Comparison of ENCODE assay signal across 39 cellular contexts in the genomic region with DNA sequence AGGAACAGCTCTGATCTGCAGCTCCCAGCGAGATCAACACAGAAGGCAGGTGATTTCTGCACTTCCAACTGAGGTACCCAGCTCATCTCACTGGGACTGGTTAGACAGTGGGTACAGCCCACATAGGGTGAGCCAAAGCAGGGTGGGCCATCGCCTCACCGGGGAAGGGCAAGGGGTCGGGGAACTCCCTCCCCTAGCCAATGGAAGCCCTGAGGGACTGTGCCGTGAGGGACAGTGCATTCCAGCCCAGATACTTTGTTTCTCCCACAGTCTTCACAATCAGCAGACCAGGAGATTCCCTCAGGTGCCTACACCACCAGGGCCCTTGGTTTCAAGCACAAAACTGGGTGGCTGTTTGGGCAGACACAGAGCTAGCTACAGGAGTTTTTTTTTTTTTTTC.
"Had no signal": no experiment of that assay in that cellular context is flagged by ENCODE, and none has a peak within 500 bp of the region (broad histone marks: within the 10 kb centered on the region; RNA-seq: fewer than 3 reads in every experiment).

No MANE protein-coding gene starts in this region.

- H3K27ac ChIP-seq: adrenal gland, ascending aorta, body of pancreas, brain microvascular endothelial cell, breast epithelium, cardiac muscle cell had no signal

- H3K9me3 ChIP-seq: adrenal gland, body of pancreas had no signal

- DNase-seq: activated effector memory CD4-positive, alpha-beta T cell treated with anti-CD3 and anti-CD28 coated beads, Interleukin-2, amount 50 U/mL, for 16 hours; activated effector memory CD4-positive, alpha-beta T cell treated with Interleukin-2 at 50 U/mL for 16 hours; activated gamma-delta T cell; activated gamma-delta T cell treated with Interleukin-2 at 50 U/mL for 16 hours; activated naive CD4-positive, alpha-beta T cell; activated naive CD4-positive, alpha-beta T cell treated with anti-CD3 and anti-CD28 coated beads for 36 hours; activated naive CD4-positive, alpha-beta T cell treated with anti-CD3 and anti-CD28 coated beads, Interleukin-2, amount 10 ng/mL, durations not matched to agents 7 days and 5 days; activated naive CD4-positive, alpha-beta T cell treated with anti-CD3 and anti-CD28 coated beads, Interleukin-2, amount 50 U/mL, for 16 hours; activated naive CD4-positive, alpha-beta T cell treated with Interleukin-2 at 50 U/mL for 16 hours; activated naive CD8-positive, alpha-beta T cell treated with anti-CD3 and anti-CD28 coated beads for 36 hours; activated naive CD8-positive, alpha-beta T cell treated with anti-CD3 and anti-CD28 coated beads, Interleukin-2, amount 10 ng/mL, durations not matched to agents 7 days and 5 days; activated naive CD8-positive, alpha-beta T cell treated with anti-CD3 and anti-CD28 coated beads, Interleukin-2, amount 50 U/mL, for 24 hours; activated T-cell treated with anti-CD3 and anti-CD28 coated beads, Interleukin-2, amount 50 U/mL, for 1 hour; activated T-cell treated with anti-CD3 and anti-CD28 coated beads, Interleukin-2, amount 50 U/mL, for 24 hours; activated T-cell treated with anti-CD3 and anti-CD28 coated beads, Interleukin-2, amount 50 U/mL, for 4 hours; activated T-cell treated with anti-CD3 and anti-CD28 coated beads, Interleukin-2, amount 50 U/mL, for 48 hours; activated T-cell treated with anti-CD3 and anti-CD28 coated beads, Interleukin-2, amount 50 U/mL, for 72 hours; adrenal gland; amniotic stem cell; amygdala; anterior cingulate cortex; aorta; body of pancreas; brain microvascular endothelial cell; caudate nucleus; central memory CD4-positive, alpha-beta T cell; cerebellar nuclear complex had no signal

- FAIRE-seq: bronchial epithelial cell had no signal

- H3K4me1 Mint-ChIP-seq: activated naive CD4-positive, alpha-beta T cell treated with anti-CD3 and anti-CD28 coated beads, Interleukin-2, amount 10 ng/mL, durations not matched to agents 7 days and 5 days; activated naive CD4-positive, alpha-beta T cell treated with anti-CD3 and anti-CD28 coated beads, Interleukin-2, amount 50 U/mL, for 24 hours; activated naive CD8-positive, alpha-beta T cell treated with anti-CD3 and anti-CD28 coated beads for 36 hours; activated naive CD8-positive, alpha-beta T cell treated with anti-CD3 and anti-CD28 coated beads, Interleukin-2, amount 10 ng/mL, durations not matched to agents 7 days and 5 days; activated naive CD8-positive, alpha-beta T cell treated with anti-CD3 and anti-CD28 coated beads, Interleukin-2, amount 50 U/mL, for 24 hours; activated T-helper 17 cell treated with anti-CD3 and anti-CD28 coated beads, Interleukin-2, amount 50 U/mL, for 72 hours; central memory CD8-positive, alpha-beta T cell had no signal

- H3K27me3 ChIP-seq: ascending aorta, body of pancreas, brain microvascular endothelial cell, cardiac muscle cell had no signal

- ATAC-seq: activated naive CD4-positive, alpha-beta T cell treated with anti-CD3 and anti-CD28 coated beads, Interleukin-2, amount 50 U/mL, for 72 hours; activated naive CD8-positive, alpha-beta T cell treated with anti-CD3 and anti-CD28 coated beads, Interleukin-2, amount 50 U/mL, for 24 hours; activated T-cell treated with anti-CD3 and anti-CD28 coated beads, Interleukin-2, amount 50 U/mL, for 4 hours; activated T-cell treated with anti-CD3 and anti-CD28 coated beads, Interleukin-2, amount 50 U/mL, for 72 hours; activated T-helper 17 cell treated with anti-CD3 and anti-CD28 coated beads, Interleukin-2, amount 50 U/mL, for 72 hours; body of pancreas had no signal

- H3K27me3 Mint-ChIP-seq: activated naive CD4-positive, alpha-beta T cell treated with anti-CD3 and anti-CD28 coated beads, Interleukin-2, amount 10 ng/mL, durations not matched to agents 7 days and 5 days; activated naive CD4-positive, alpha-beta T cell treated with anti-CD3 and anti-CD28 coated beads, Interleukin-2, amount 50 U/mL, for 24 hours; activated naive CD8-positive, alpha-beta T cell; activated naive CD8-positive, alpha-beta T cell treated with anti-CD3 and anti-CD28 coated beads for 36 hours; activated naive CD8-positive, alpha-beta T cell treated with anti-CD3 and anti-CD28 coated beads, Interleukin-2, amount 10 ng/mL, durations not matched to agents 7 days and 5 days; activated naive CD8-positive, alpha-beta T cell treated with anti-CD3 and anti-CD28 coated beads, Interleukin-2, amount 50 U/mL, for 24 hours had no signal

- H3K36me3 ChIP-seq: adrenal gland, ascending aorta, brain microvascular endothelial cell, breast epithelium, cardiac muscle cell had no signal

- H3K27ac Mint-ChIP-seq: activated naive CD4-positive, alpha-beta T cell treated with anti-CD3 and anti-CD28 coated beads for 36 hours; activated naive CD4-positive, alpha-beta T cell treated with anti-CD3 and anti-CD28 coated beads, Interleukin-2, amount 10 ng/mL, durations not matched to agents 7 days and 5 days; activated naive CD4-positive, alpha-beta T cell treated with anti-CD3 and anti-CD28 coated beads, Interleukin-2, amount 50 U/mL, for 24 hours; activated naive CD4-positive, alpha-beta T cell treated with anti-CD3 and anti-CD28 coated beads, Interleukin-2, amount 50 U/mL, for 72 hours; activated naive CD8-positive, alpha-beta T cell; activated naive CD8-positive, alpha-beta T cell treated with anti-CD3 and anti-CD28 coated beads for 36 hours; activated naive CD8-positive, alpha-beta T cell treated with anti-CD3 and anti-CD28 coated beads, Interleukin-2, amount 10 ng/mL, durations not matched to agents 7 days and 5 days; activated naive CD8-positive, alpha-beta T cell treated with anti-CD3 and anti-CD28 coated beads, Interleukin-2, amount 50 U/mL, for 24 hours; activated T-cell treated with anti-CD3 and anti-CD28 coated beads, Interleukin-2, amount 50 U/mL, for 24 hours; activated T-cell treated with anti-CD3 and anti-CD28 coated beads, Interleukin-2, amount 50 U/mL, for 72 hours; activated T-helper 1 cell treated with anti-CD3 and anti-CD28 coated beads, Interleukin-12 subunit alpha, Interleukin-12 subunit beta, Interleukin-2, Interleukin-4 antibody, amounts not matched to agents 30 ng/mL and 10 ng/mL and 1 ng/mL, durations not matched to agents 14 hours and 24 hours and 36 hours; activated T-helper 17 cell treated with anti-CD3 and anti-CD28 coated beads, Interleukin-2, amount 50 U/mL, for 72 hours; activated T-helper 2 cell treated with anti-CD3 and anti-CD28 coated beads, Interferon-gamma antibody, Interleukin-2, Interleukin-4, amounts not matched to agents 10 μg/mL and 5 μg/mL and 100 μg/mL, durations not matched to agents 14 hours and 24 hours and 36 hours; brain had no signal

- H3K4me1 ChIP-seq: adrenal gland, ascending aorta, body of pancreas, breast epithelium had no signal

- H3K4me3 ChIP-seq: adrenal gland, ascending aorta, body of pancreas, breast epithelium, cardiac muscle cell had no signal

- H3K36me3 Mint-ChIP-seq: activated naive CD4-positive, alpha-beta T cell treated with anti-CD3 and anti-CD28 coated beads, Interleukin-2, amount 10 ng/mL, durations not matched to agents 7 days and 5 days; activated naive CD4-positive, alpha-beta T cell treated with anti-CD3 and anti-CD28 coated beads, Interleukin-2, amount 50 U/mL, for 24 hours; brain had no signal

- H3K4me3 Mint-ChIP-seq: activated naive CD4-positive, alpha-beta T cell treated with anti-CD3 and anti-CD28 coated beads for 36 hours; activated naive CD4-positive, alpha-beta T cell treated with anti-CD3 and anti-CD28 coated beads, Interleukin-2, amount 10 ng/mL, durations not matched to agents 7 days and 5 days; activated naive CD4-positive, alpha-beta T cell treated with anti-CD3 and anti-CD28 coated beads, Interleukin-2, amount 50 U/mL, for 24 hours; activated naive CD8-positive, alpha-beta T cell; activated naive CD8-positive, alpha-beta T cell treated with anti-CD3 and anti-CD28 coated beads for 36 hours; activated naive CD8-positive, alpha-beta T cell treated with anti-CD3 and anti-CD28 coated beads, Interleukin-2, amount 10 ng/mL, durations not matched to agents 7 days and 5 days; activated naive CD8-positive, alpha-beta T cell treated with anti-CD3 and anti-CD28 coated beads, Interleukin-2, amount 50 U/mL, for 24 hours; activated T-cell treated with anti-CD3 and anti-CD28 coated beads, Interleukin-2, amount 50 U/mL, for 24 hours; activated T-cell treated with anti-CD3 and anti-CD28 coated beads, Interleukin-2, amount 50 U/mL, for 4 hours; activated T-cell treated with anti-CD3 and anti-CD28 coated beads, Interleukin-2, amount 50 U/mL, for 72 hours; activated T-helper 1 cell treated with anti-CD3 and anti-CD28 coated beads, Interleukin-12 subunit alpha, Interleukin-12 subunit beta, Interleukin-2, Interleukin-4 antibody, amounts not matched to agents 30 ng/mL and 10 ng/mL and 1 ng/mL, durations not matched to agents 14 hours and 24 hours and 36 hours; activated T-helper 17 cell treated with anti-CD3 and anti-CD28 coated beads, Interleukin-2, amount 50 U/mL, for 72 hours; brain; central memory CD8-positive, alpha-beta T cell had no signal
